ENCODE assay signal across 7 cellular contexts in genomic region chr7:149961878-149962277, GRCh38.
DNase-seq lines count a peak whose midpoint lies in the region; ATAC-seq and TF ChIP-seq lines count a peak whose summit lies in the region.
"Not testable (repeated sequence)": the region's sequence is repeated elsewhere in the genome, so short reads cannot be mapped to it uniquely, and the experiment has no call there.

No MANE protein-coding gene starts in this region.

- H3K9me3 Mint-ChIP-seq in activated T-cell treated with anti-CD3 and anti-CD28 coated beads, Interleukin-2, amount 50 U/mL, for 72 hours = peaks cover 12 to 17% of the 10 kb centered on the region in 2 donors
- H3K9me3 Mint-ChIP-seq in activated naive CD8-positive, alpha-beta T cell (ENCODE audit: low read depth) = not testable (repeated sequence)
- peaks cover 10% of the 10 kb centered on the region for H3K9me3 Mint-ChIP-seq in memory B cell

- H3K4me2 ChIP-seq in OCI-LY7 (ENCODE audit: low read length) = not testable (repeated sequence)

- H3K27ac Mint-ChIP-seq in activated T-cell treated with anti-CD3 and anti-CD28 coated beads, Interleukin-2, amount 50 U/mL, for 72 hours = peak overlapping the region; percentile 63
- peak overlapping the region; percentile 95 for H3K27ac Mint-ChIP-seq in activated naive CD8-positive, alpha-beta T cell
- H3K27ac Mint-ChIP-seq in memory B cell = not testable (repeated sequence)

- peak overlapping the region; percentile 29 for H3K27ac ChIP-seq in OCI-LY7 (ENCODE audit: low read depth, low read length, poor library complexity, severe bottlenecking)

- POLR2A ChIA-PET in OCI-LY7 (lab: Charles Lee) = not testable (repeated sequence)

- H3K36me3 Mint-ChIP-seq in activated T-cell treated with anti-CD3 and anti-CD28 coated beads, Interleukin-2, amount 50 U/mL, for 72 hours (ENCODE audit: insufficient read depth in 2 of 2) = peaks cover 13 to 15% of the 10 kb centered on the region in 2 donors
- H3K36me3 Mint-ChIP-seq in activated naive CD8-positive, alpha-beta T cell; memory B cell: not testable (repeated sequence)

- H3K4me1 Mint-ChIP-seq in activated T-cell treated with anti-CD3 and anti-CD28 coated beads, Interleukin-2, amount 50 U/mL, for 72 hours (ENCODE audit: low read depth) = peaks cover 11% of the 10 kb centered on the region
- H3K4me1 Mint-ChIP-seq in activated naive CD8-positive, alpha-beta T cell (ENCODE audit: low read depth) = peaks cover 22% of the 10 kb centered on the region
- not testable (repeated sequence) for H3K4me1 Mint-ChIP-seq in memory B cell

- peak overlapping the region; percentile 68 for H2AFZ ChIP-seq in OCI-LY7 (ENCODE audit: low read length)

- H3K36me3 ChIP-seq in OCI-LY7 (ENCODE audit: insufficient read depth, low read length) = not testable (repeated sequence)

- H3K9me3 ChIP-seq in OCI-LY7 (ENCODE audit: low read length) = peaks cover 13% of the 10 kb centered on the region

- peak; percentile 4 for DNase-seq in GM12865 (ENCODE audit: low read depth)
- DNase-seq in OCI-LY7 (ENCODE audit: low spot score) = peak; percentile 39
- DNase-seq in activated CD4-positive, alpha-beta T cell treated with anti-CD3 and anti-CD28 coated beads for 48 hours = peak; percentile 13
- not testable (repeated sequence) for DNase-seq in activated T-cell treated with anti-CD3 and anti-CD28 coated beads, Interleukin-2, amount 50 U/mL, for 72 hours; memory B cell (ENCODE audit: low spot score in 2 of 2)
- DNase-seq in stimulated activated CD4-positive, alpha-beta T cell treated with anti-CD3 and anti-CD28 coated beads, Interleukin-4, amount 100 ng/mL, for 1 hour = peak; percentile 9

- ATAC-seq in activated T-cell treated with anti-CD3 and anti-CD28 coated beads, Interleukin-2, amount 50 U/mL, for 72 hours (replicated peaks in 1 of 2) = peak; percentile 77
- ATAC-seq in memory B cell (ENCODE audit: low read depth) = peak; percentile 26

- H3K4me3 Mint-ChIP-seq in activated T-cell treated with anti-CD3 and anti-CD28 coated beads, Interleukin-2, amount 50 U/mL, for 72 hours; memory B cell: not testable (repeated sequence)
- peak overlapping the region; percentile 54 for H3K4me3 Mint-ChIP-seq in activated naive CD8-positive, alpha-beta T cell

- H3K4me3 ChIP-seq in GM12865 (ENCODE audit: low read depth, low read length); OCI-LY7 (ENCODE audit: low read depth, low read length, poor library complexity, severe bottlenecking): not testable (repeated sequence)

- H3K9me2 ChIP-seq in OCI-LY7 (ENCODE audit: insufficient read depth, low read length) = not testable (repeated sequence)

- H3K27me3 Mint-ChIP-seq in activated T-cell treated with anti-CD3 and anti-CD28 coated beads, Interleukin-2, amount 50 U/mL, for 72 hours (ENCODE audit: low read depth); activated naive CD8-positive, alpha-beta T cell; memory B cell: not testable (repeated sequence)

- not testable (repeated sequence) for TF ChIP-seq CTCF in GM12865 (IDR thresholded peaks at IDR 0.05; ENCODE audit: insufficient read depth, low read depth, low read length, missing control alignments); OCI-LY7 (conservative IDR thresholded peaks at IDR 0.05; ENCODE audit: low read length)

- intact Hi-C loops in OCI-LY7 (cut with micrococcal nuclease; ENCODE audit: unreplicated experiment) = not testable (repeated sequence)

- H3K4me1 ChIP-seq in OCI-LY7 (ENCODE audit: insufficient read depth, low read length, poor library complexity, severe bottlenecking) = not testable (repeated sequence)

- not testable (repeated sequence) for H3K79me2 ChIP-seq in OCI-LY7 (ENCODE audit: insufficient read depth, low read depth, low read length)

- CTCF ChIA-PET in OCI-LY7 (lab: Charles Lee; ENCODE audit: unreplicated experiment) = not testable (repeated sequence)

- H4K20me1 ChIP-seq in OCI-LY7 (ENCODE audit: insufficient read depth, low read length) = not testable (repeated sequence)

- BruUV-seq in OCI-LY7 (replicated peaks; lab: Mats Ljungman, UMichigan) = not testable (repeated sequence)
